Comparison of ENCODE assay signal across 22 cellular contexts in genomic region chr9:120338340-120338739, GRCh38.
"Had no signal": no experiment of that assay in that cellular context is flagged by ENCODE, and none has a peak within 500 bp of the region (broad histone marks: within the 10 kb centered on the region; RNA-seq: fewer than 3 reads in every experiment).

No MANE protein-coding gene starts in this region.

- FAIRE-seq: RCC 7860 had no signal

- ATAC-seq: activated T-helper 17 cell treated with anti-CD3 and anti-CD28 coated beads, Interleukin-2, amount 50 U/mL, for 72 hours; PC-3 had no signal

- H3K9me3 Mint-ChIP-seq: activated B cell treated with CpG ODN at 0.5 μM for 24 hours; activated CD4-positive, alpha-beta T cell treated with anti-CD3 and anti-CD28 coated beads, Interleukin-2, amount 10 ng/mL, durations not matched to agents 24 days and 14 days; activated naive CD4-positive, alpha-beta T cell treated with anti-CD3 and anti-CD28 coated beads, Interleukin-2, amount 10 ng/mL, durations not matched to agents 7 days and 5 days; activated naive CD8-positive, alpha-beta T cell treated with anti-CD3 and anti-CD28 coated beads for 36 hours; activated T-helper 17 cell treated with anti-CD3 and anti-CD28 coated beads, Interleukin-2, amount 50 U/mL, for 72 hours; T-helper 1 cell treated with Interleukin-12 subunit alpha and Interleukin-12 subunit beta and Interleukin-4 antibody, amounts not matched to agents 30 μg/mL and 1 μg/mL, for 36 hours had no signal

- DNase-seq: activated B cell treated with CpG ODN at 0.5 μM for 24 hours; activated CD4-positive, alpha-beta T cell treated with anti-CD3 and anti-CD28 coated beads for 1 hour; activated CD4-positive, alpha-beta T cell treated with anti-CD3 and anti-CD28 coated beads, Interleukin-2, amount 10 ng/mL, durations not matched to agents 24 days and 14 days; activated CD4-positive, alpha-beta T cell treated with anti-CD3 and anti-CD28 coated beads, Interleukin-2, amount 50 U/mL, for 48 hours; activated gamma-delta T cell; activated naive CD4-positive, alpha-beta T cell treated with anti-CD3 and anti-CD28 coated beads, Interleukin-2, amount 10 ng/mL, durations not matched to agents 7 days and 5 days; activated naive CD8-positive, alpha-beta T cell treated with anti-CD3 and anti-CD28 coated beads for 36 hours; activated T-cell treated with anti-CD3 and anti-CD28 coated beads for 4 hours; activated T-cell treated with anti-CD3 and anti-CD28 coated beads, Interleukin-2, amount 50 U/mL, for 48 hours; central memory CD4-positive, alpha-beta T cell; Karpas-422; NCI-H1105 treated with DMSO at 0.1 percent for 48 hours; NCI-H1436 treated with DMSO at 0.1 percent for 48 hours; NCI-H187; NCI-H2081; NCI-H510A treated with DMSO at 0.1 percent for 48 hours; NCI-H69; PC-3; SHP77 treated with DMSO at 0.1 percent for 48 hours had no signal

- H3K36me3 Mint-ChIP-seq: activated naive CD4-positive, alpha-beta T cell treated with anti-CD3 and anti-CD28 coated beads, Interleukin-2, amount 10 ng/mL, durations not matched to agents 7 days and 5 days; activated naive CD8-positive, alpha-beta T cell treated with anti-CD3 and anti-CD28 coated beads for 36 hours had no signal

- H3K4me3 Mint-ChIP-seq: activated B cell treated with CpG ODN at 0.5 μM for 24 hours; activated CD4-positive, alpha-beta T cell treated with anti-CD3 and anti-CD28 coated beads, Interleukin-2, amount 10 ng/mL, durations not matched to agents 24 days and 14 days; activated naive CD4-positive, alpha-beta T cell treated with anti-CD3 and anti-CD28 coated beads, Interleukin-2, amount 10 ng/mL, durations not matched to agents 7 days and 5 days; activated naive CD8-positive, alpha-beta T cell treated with anti-CD3 and anti-CD28 coated beads for 36 hours; activated T-helper 17 cell treated with anti-CD3 and anti-CD28 coated beads, Interleukin-2, amount 50 U/mL, for 72 hours; T-helper 1 cell treated with Interleukin-12 subunit alpha and Interleukin-12 subunit beta and Interleukin-4 antibody, amounts not matched to agents 30 μg/mL and 1 μg/mL, for 36 hours had no signal

- H3K4me1 Mint-ChIP-seq: activated B cell treated with CpG ODN at 0.5 μM for 24 hours; activated naive CD4-positive, alpha-beta T cell treated with anti-CD3 and anti-CD28 coated beads, Interleukin-2, amount 10 ng/mL, durations not matched to agents 7 days and 5 days had no signal

- H3K27ac Mint-ChIP-seq: activated B cell treated with CpG ODN at 0.5 μM for 24 hours; activated CD4-positive, alpha-beta T cell treated with anti-CD3 and anti-CD28 coated beads, Interleukin-2, amount 10 ng/mL, durations not matched to agents 24 days and 14 days; activated naive CD4-positive, alpha-beta T cell treated with anti-CD3 and anti-CD28 coated beads, Interleukin-2, amount 10 ng/mL, durations not matched to agents 7 days and 5 days; activated naive CD8-positive, alpha-beta T cell treated with anti-CD3 and anti-CD28 coated beads for 36 hours; activated T-helper 17 cell treated with anti-CD3 and anti-CD28 coated beads, Interleukin-2, amount 50 U/mL, for 72 hours; T-helper 1 cell treated with Interleukin-12 subunit alpha and Interleukin-12 subunit beta and Interleukin-4 antibody, amounts not matched to agents 30 μg/mL and 1 μg/mL, for 36 hours had no signal
